In the genomic region with DNA sequence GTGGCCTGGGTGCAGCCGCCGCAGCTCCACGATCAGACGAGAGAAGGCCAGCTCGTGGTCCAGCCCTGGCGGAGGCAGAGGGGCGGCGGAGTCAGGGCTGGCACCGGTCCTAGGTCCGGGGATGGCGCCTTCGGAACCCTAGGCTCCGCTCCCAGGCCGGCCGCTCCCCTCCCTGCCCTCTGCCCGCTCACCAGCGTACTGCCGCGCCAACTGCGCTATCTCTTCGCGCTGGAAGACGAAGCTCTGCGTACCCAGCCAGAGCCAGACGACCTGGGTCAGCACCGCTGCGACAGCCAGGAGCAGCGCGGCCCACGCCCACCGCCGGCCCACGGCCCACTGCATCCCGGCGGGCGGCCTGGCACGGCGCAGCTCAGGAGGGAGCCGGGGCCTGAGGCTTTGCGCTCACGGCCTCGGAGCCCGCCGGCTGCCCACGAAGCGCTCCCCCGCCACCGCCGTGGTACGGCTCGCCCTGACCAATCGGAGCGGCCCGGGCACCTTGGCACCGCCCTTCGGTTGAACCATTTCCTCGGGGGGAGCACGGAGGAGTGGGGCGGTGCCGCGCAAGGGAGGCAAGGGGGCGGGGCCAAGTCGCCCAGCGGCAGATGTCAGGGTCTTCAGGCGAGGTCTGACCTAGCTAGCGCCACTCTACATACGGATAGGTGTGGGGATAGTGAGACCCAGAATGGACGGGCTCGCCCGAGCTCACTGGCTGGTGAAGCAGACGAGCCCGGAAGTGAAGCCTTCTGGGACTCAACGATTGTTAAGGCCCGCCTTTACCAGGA, we compare ENCODE assay signal across 8 cellular contexts. TPM values are rescaled to one million over a fixed set of nuclear protein-coding genes. Genes with fewer than 3 reads are reported as not detected.
DNase-seq lines count a peak whose midpoint lies in the region; ATAC-seq and TF ChIP-seq lines count a peak whose summit lies in the region.

A gene (minus strand): TSS at position 432 of the 782 bp plus-strand sequence. CDS start 90 bp downstream, at position 342.

- no peaks in the 10 kb centered on the region for H3K27me3 ChIP-seq in mononuclear cell (ENCODE audit: insufficient read depth, low read length)

- peak; percentile 98 for DNase-seq in DMS 273 (lab: John Stamatoyannopoulos, UW; ENCODE audit: unreplicated experiment)
- DNase-seq in OCI-M1 (lab: John Stamatoyannopoulos, UW): peak; percentile 94
- peak; percentile 90 for DNase-seq in activated T-cell treated with anti-CD3 and anti-CD28 coated beads for 4 hours
- DNase-seq in epithelial cell of esophagus (ENCODE audit: low read depth): peak; percentile 94
- peak; percentile 90 to 92 for DNase-seq in stimulated activated CD8-positive, alpha-beta memory T cell treated with anti-CD3 and anti-CD28 coated beads, Interleukin-2, amount 100 ng/mL, for 48 hours (ENCODE audit: low read depth in 2 of 2)

- no peaks in the 10 kb centered on the region for H3K9me3 ChIP-seq in mononuclear cell (ENCODE audit: low read depth, low read length)

- peaks cover 39% of the 10 kb centered on the region for H3K4me1 ChIP-seq in mononuclear cell (ENCODE audit: insufficient read depth, low read length)

- no peaks in the 10 kb centered on the region for H3K27me3 Mint-ChIP-seq in IgD-negative memory B cell

- peak within 1 kb of the TSS; percentile 66 to 97 (median 91) for H3K27ac Mint-ChIP-seq in IgD-negative memory B cell

- H3K9me3 Mint-ChIP-seq in IgD-negative memory B cell: no peaks in the 10 kb centered on the region

- H3K4me1 Mint-ChIP-seq in IgD-negative memory B cell: peaks cover 19 to 26% (median 25%) of the 10 kb centered on the region in 3 donors

- peak within 1 kb of the TSS; percentile 87 to 95 (median 90) for H3K4me3 Mint-ChIP-seq in IgD-negative memory B cell

- peak; percentile 83 for ATAC-seq in GM21528 (IDR thresholded peaks at IDR 0.05; ENCODE audit: low FRiP score, unreplicated experiment)

- peaks cover 1% of the 10 kb centered on the region for H3K36me3 Mint-ChIP-seq in IgD-negative memory B cell

- peak within 1 kb of the TSS; percentile 86 for H3K4me3 ChIP-seq in epithelial cell of esophagus (ENCODE audit: low read length)
- peak within 1 kb of the TSS; percentile 58 for H3K4me3 ChIP-seq in mononuclear cell (ENCODE audit: low read length)

- no peak for TF ChIP-seq CTCF in epithelial cell of esophagus (IDR thresholded peaks at IDR 0.05; ENCODE audit: insufficient read depth, low read depth, low read length, missing control alignments)

RNA-seq across cellular contexts. Expression of the gene that starts here (rescaled TPM):
- polyA plus RNA-seq in IgD-negative memory B cell: 63.1 TPM
- total RNA-seq in mononuclear cell: 15.6 TPM

Comparison
In these comparisons a context has a peak if more than half of its experiments do, and no peak if none do; other contexts are left out.
1. Peak in every context shown above with its lines: DNase-seq, ATAC-seq and H3K4me3 ChIP-seq.